2 cellular contexts compared by ENCODE assay signal in the genomic region with DNA sequence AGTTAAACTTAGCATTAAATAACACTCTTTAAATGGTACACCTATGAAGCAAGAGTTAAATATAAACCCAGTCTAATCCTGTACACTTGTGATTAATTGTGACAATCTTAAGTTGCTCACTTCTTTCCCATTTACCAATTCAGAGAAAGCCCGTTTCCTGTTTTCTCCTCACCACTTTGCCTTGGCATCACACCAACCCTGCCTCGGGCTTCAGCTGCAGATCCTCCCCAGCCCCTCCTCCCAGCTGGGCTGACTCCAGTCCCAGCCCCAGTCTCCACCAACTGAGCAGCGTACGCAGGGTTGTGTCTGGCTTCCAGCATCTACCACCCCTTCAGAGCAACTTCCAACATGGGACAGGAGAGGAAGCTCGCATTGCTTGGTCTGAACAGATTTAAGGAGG.
TF ChIP-seq lines count a peak whose summit lies in the region.

No MANE protein-coding gene starts in this region.

TF ChIP-seq in K562, 482 proteins besides CTCF, POLR2A, EP300 and RAD21:
- TF ChIP-seq POLR2G (IDR thresholded peaks at IDR 0.05; ENCODE audit: low read depth, low read length) (0 out of 2 replicates have a peak, but pooled peaks have one; percentile 15), RBFOX2 (IDR thresholded peaks at IDR 0.05; ENCODE audit: low read depth, low read length) (peak; percentile 40), POU5F1 (IDR thresholded peaks at IDR 0.05; ENCODE audit: borderline replicate concordance, low read depth, low read length, partially characterized antibody) (no peak)

TF ChIP-seq in HEK293T, 16 proteins besides CTCF, POLR2A, EP300 and RAD21:
- TF ChIP-seq SP1 (IDR thresholded peaks at IDR 0.05) (no peak), ZNF384 (IDR thresholded peaks at IDR 0.05) (no peak), SUZ12 (IDR thresholded peaks at IDR 0.05) (no peak), LEF1 (IDR thresholded peaks at IDR 0.05; ENCODE audit: borderline replicate concordance) (no peak), ARNT (IDR thresholded peaks at IDR 0.05) (no peak), HDGF (IDR thresholded peaks at IDR 0.05; ENCODE audit: borderline replicate concordance) (no peak), ELF4 (IDR thresholded peaks at IDR 0.05) (no peak), BHLHE40 (IDR thresholded peaks at IDR 0.05; ENCODE audit: borderline replicate concordance) (no peak), FOXA1 (IDR thresholded peaks at IDR 0.05) (no peak), FOXM1 (IDR thresholded peaks at IDR 0.05; ENCODE audit: borderline replicate concordance) (no peak), L3MBTL2 (conservative IDR thresholded peaks at IDR 0.05) (no peak), TARDBP (IDR thresholded peaks at IDR 0.05) (no peak)
- TF ChIP-seq, protein P1, sequence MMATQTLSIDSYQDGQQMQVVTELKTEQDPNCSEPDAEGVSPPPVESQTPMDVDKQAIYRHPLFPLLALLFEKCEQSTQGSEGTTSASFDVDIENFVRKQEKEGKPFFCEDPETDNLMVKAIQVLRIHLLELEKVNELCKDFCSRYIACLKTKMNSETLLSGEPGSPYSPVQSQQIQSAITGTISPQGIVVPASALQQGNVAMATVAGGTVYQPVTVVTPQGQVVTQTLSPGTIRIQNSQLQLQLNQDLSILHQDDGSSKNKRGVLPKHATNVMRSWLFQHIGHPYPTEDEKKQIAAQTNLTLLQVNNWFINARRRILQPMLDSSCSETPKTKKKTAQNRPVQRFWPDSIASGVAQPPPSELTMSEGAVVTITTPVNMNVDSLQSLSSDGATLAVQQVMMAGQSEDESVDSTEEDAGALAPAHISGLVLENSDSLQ (IDR thresholded peaks at IDR 0.05) = no peak
